Comparison of ENCODE assay signal across 8 cellular contexts in genomic region chr1:180156201-180156600, GRCh38. TPM values are rescaled to one million over a fixed set of nuclear protein-coding genes. Genes with fewer than 3 reads are reported as not detected.
DNase-seq lines count a peak whose midpoint lies in the region; ATAC-seq and TF ChIP-seq lines count a peak whose summit lies in the region.

No MANE protein-coding gene starts in this region.

- H3K27me3 Mint-ChIP-seq in naive thymus-derived CD8-positive, alpha-beta T cell, result no peaks in the 10 kb centered on the region

- CTCF ChIA-PET in BJ (lab: Yijun Ruan, JAX), result interaction anchor here (0.9 to 1.0 kb wide), 2 partner anchors 12 to 24 kb away, joined by 3 read pairs; no protein-coding TSS in a partner anchor

- peak overlapping the region; percentile 34 to 94 (median 92) for H3K4me3 Mint-ChIP-seq in naive thymus-derived CD8-positive, alpha-beta T cell

- no peaks in the 10 kb centered on the region for H3K36me3 Mint-ChIP-seq in naive thymus-derived CD8-positive, alpha-beta T cell

- no peak for TF ChIP-seq CTCF in BJ (IDR thresholded peaks at IDR 0.05; ENCODE audit: insufficient read depth, low read depth, low read length)
- TF ChIP-seq CTCF in cardiac fibroblast (IDR thresholded peaks at IDR 0.05; ENCODE audit: low read depth, low read length), result no peak

- POLR2A ChIA-PET in BJ (lab: Charles Lee), result interaction anchor here (0.6 kb wide), 1 partner anchor 204 kb away, joined by 3 read pairs; no protein-coding TSS in a partner anchor
- POLR2A ChIA-PET in naive thymus-derived CD8-positive, alpha-beta T cell (lab: Charles Lee), result interaction anchor here (0.6 kb wide), 1 partner anchor 8 kb away, joined by 3 read pairs; no protein-coding TSS in a partner anchor

- H3K27me3 ChIP-seq in BJ (ENCODE audit: control insufficient read depth, insufficient read depth, low read length), result no peaks in the 10 kb centered on the region

- peak overlapping the region; percentile 70; the same call in 1 of the 2 replicates for H3K4me3 ChIP-seq in BJ (ENCODE audit: low read depth, low read length)
- peak overlapping the region; percentile 38 to 82 for H3K4me3 ChIP-seq in cardiac fibroblast (replicated peaks in 1 of 2; ENCODE audit: low read depth in 2 of 2, low read length in 2 of 2)

- no peaks in the 10 kb centered on the region; the same call in 1 of the 2 replicates for H3K36me3 ChIP-seq in BJ (ENCODE audit: control insufficient read depth, insufficient read depth, low read length)

- H3K9me3 Mint-ChIP-seq in naive thymus-derived CD8-positive, alpha-beta T cell, result no peaks in the 10 kb centered on the region

- peaks cover 33 to 55% (median 42%) of the 10 kb centered on the region in 4 donors for H3K4me1 Mint-ChIP-seq in naive thymus-derived CD8-positive, alpha-beta T cell

- DNase-seq in BJ (ENCODE audit: low read depth) (no peak), KG1 (lab: John Stamatoyannopoulos, UW) (peak; percentile 12), cardiac fibroblast (ENCODE audit: low read depth in 2 of 2) (no peak), NCI-H1436 (lab: John Stamatoyannopoulos, UW) (no peak), NCI-H1105 treated with DMSO at 0.1 percent for 48 hours (lab: John Stamatoyannopoulos, UW) (no peak)
- DNase-seq in naive thymus-derived CD8-positive, alpha-beta T cell, result no peak

- H3K27ac Mint-ChIP-seq in naive thymus-derived CD8-positive, alpha-beta T cell, result peak overlapping the region in 7 of 10 donors; percentile 26 to 93 (median 68)

- ATAC-seq in naive thymus-derived CD8-positive, alpha-beta T cell, result no peak
- ATAC-seq in HG02870 (IDR thresholded peaks at IDR 0.05; ENCODE audit: unreplicated experiment) (no peak), HG03439 (IDR thresholded peaks at IDR 0.05; ENCODE audit: unreplicated experiment) (no peak)

RNA-seq across cellular contexts. Expression of gene QSOX1, which starts 1.5 kb away (rescaled TPM):
- polyA plus RNA-seq in BJ (2011; rRNA removed), result 240 and 503 TPM in 2 replicates
- polyA minus RNA-seq in BJ (2011; rRNA and poly(A)+ RNA removed), result 70.4 and 75.4 TPM in 2 replicates
- 10 to 100 TPM; 19.9 to 23.1 TPM for total RNA-seq in naive thymus-derived CD8-positive, alpha-beta T cell
- polyA plus RNA-seq in naive thymus-derived CD8-positive, alpha-beta T cell, result 10 to 100 TPM in 1 of 3 donors, 1 to 10 TPM in 2; 8.1 to 11.4 (median 9.8) TPM

Comparison
In these comparisons a context has a peak if more than half of its experiments do, and no peak if none do; other contexts are left out.
1. RNA of gene QSOX1, which starts 1.5 kb away (polyA plus RNA-seq): 240 to 503 TPM in BJ; 8.1 to 11.4 TPM in naive thymus-derived CD8-positive, alpha-beta T cell; every median in the first group is over 10 times any median in the second.